ENCODE assay signal across 1 cellular context in the genomic region with DNA sequence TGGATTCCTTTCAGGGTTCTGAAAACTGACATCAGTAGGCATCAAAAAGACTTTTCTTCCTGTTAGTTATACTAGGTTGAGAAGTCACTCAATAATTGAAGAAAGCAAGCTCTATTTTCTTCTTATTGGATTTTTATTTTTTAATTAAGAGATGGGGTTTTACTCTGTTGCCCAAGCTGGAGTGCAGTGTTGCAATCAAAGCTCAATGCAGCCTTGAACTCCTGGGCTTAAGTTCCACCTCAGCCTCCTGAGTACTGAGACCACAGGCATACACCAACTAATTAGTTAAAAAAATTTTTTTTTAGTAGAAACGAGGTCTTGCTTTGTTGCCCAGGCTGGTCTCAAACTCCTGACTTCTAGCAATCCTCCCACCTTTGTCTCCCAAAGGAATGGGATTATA.
TF ChIP-seq lines count a peak whose summit lies in the region.

No MANE protein-coding gene starts in this region.

TF ChIP-seq in WTC11, 78 proteins besides CTCF, POLR2A, EP300 and RAD21 (continued from another document):
- TF ChIP-seq NR1H2 (CRISPR knock-in tag; IDR thresholded peaks at IDR 0.05) (no peak), ZNF232 (CRISPR knock-in tag; IDR thresholded peaks at IDR 0.05) (no peak), FOXK1 (CRISPR knock-in tag; IDR thresholded peaks at IDR 0.05) (no peak), TEAD1 (CRISPR knock-in tag; IDR thresholded peaks at IDR 0.05) (no peak), OVOL2 (CRISPR knock-in tag; IDR thresholded peaks at IDR 0.05; ENCODE audit: borderline replicate concordance) (no peak)
- TF ChIP-seq, protein P1, sequence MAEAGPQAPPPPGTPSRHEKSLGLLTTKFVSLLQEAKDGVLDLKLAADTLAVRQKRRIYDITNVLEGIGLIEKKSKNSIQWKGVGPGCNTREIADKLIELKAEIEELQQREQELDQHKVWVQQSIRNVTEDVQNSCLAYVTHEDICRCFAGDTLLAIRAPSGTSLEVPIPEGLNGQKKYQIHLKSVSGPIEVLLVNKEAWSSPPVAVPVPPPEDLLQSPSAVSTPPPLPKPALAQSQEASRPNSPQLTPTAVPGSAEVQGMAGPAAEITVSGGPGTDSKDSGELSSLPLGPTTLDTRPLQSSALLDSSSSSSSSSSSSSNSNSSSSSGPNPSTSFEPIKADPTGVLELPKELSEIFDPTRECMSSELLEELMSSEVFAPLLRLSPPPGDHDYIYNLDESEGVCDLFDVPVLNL (CRISPR knock-in tag; IDR thresholded peaks at IDR 0.05; ENCODE audit: borderline replicate concordance, low read depth) = no peak
